Comparison of ENCODE assay signal across 16 cellular contexts in the genomic region with DNA sequence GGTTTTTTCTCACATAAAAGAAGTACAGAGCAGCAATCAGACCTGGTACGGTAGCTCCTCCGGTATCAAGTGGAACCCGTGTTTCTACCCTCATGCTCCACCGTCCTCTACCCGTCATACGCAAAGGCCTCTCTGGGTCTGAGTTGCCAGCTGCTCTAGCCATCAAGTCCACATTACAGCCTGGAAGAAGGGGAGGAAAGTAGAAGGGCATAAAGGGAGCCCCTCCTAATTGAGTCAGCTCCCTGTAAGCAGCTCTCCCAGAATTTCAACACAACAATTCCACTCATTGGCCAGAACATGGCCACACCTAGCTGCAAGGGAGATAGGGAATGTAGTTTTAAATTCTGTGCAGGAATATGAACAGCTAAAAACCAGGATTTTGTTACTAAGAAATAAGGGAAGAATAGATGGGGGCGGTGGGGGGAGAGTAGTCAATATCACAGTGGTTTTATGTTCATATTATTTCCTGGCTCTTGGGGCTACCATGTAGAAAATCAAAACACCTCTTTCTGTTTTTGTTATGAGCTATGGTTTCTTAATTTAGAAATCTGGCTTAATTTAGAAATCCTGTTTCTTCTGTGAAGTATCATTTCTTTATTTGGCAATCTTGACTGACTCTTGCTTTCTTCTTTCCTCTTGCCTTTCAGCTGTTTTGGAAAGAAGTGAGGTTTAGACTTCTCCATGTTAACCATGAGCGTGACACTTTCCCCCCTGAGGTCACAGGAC.
A peak's percentile ranks its signal among the peaks of the same experiment; 100 is the strongest.
DNase-seq lines count a peak whose midpoint lies in the region; ATAC-seq and TF ChIP-seq lines count a peak whose summit lies in the region.
"Had no signal": no experiment of that assay in that cellular context is flagged by ENCODE, and none has a peak within 500 bp of the region (broad histone marks: within the 10 kb centered on the region; RNA-seq: fewer than 3 reads in every experiment).

No MANE protein-coding gene starts in this region.

- no peaks in the 10 kb centered on the region for H3K27me3 ChIP-seq in osteoblast (ENCODE audit: insufficient read depth, low read length)
- H3K27me3 ChIP-seq: SJCRH30 had no signal

- no peak overlapping the region for H3K4me2 ChIP-seq in osteoblast (ENCODE audit: insufficient read depth, low read length)

- peak; percentile 56 for ATAC-seq in Right ventricle myocardium inferior
- no peak for ATAC-seq in GM19452 (IDR thresholded peaks at IDR 0.05; ENCODE audit: unreplicated experiment)
- no peak for ATAC-seq in HG03565 (IDR thresholded peaks at IDR 0.05; ENCODE audit: unreplicated experiment)
- ATAC-seq: activated CD4-positive, CD25-positive, alpha-beta regulatory T cell treated with anti-CD3 and anti-CD28 coated beads, Interleukin-2, amount 50 U/mL, for 24 hours; naive thymus-derived CD8-positive, alpha-beta T cell had no signal

- no peaks in the 10 kb centered on the region for H3K79me2 ChIP-seq in osteoblast (ENCODE audit: insufficient read depth, low read length)

- H4K20me1 ChIP-seq in osteoblast (ENCODE audit: insufficient read depth, low read length), result no peaks in the 10 kb centered on the region

- DNase-seq in Right ventricle myocardium inferior (ENCODE audit: missing footprints), result no peak
- DNase-seq in cardiac septum (ENCODE audit: low spot score), result no peak
- peak; percentile 6 for DNase-seq in fibroblast of villous mesenchyme (ENCODE audit: low read depth)
- DNase-seq in osteoblast (ENCODE audit: insufficient read length, low spot score, missing footprints), result no peak
- DNase-seq in NCI-H1417 (lab: John Stamatoyannopoulos, UW), result no peak
- DNase-seq in NCI-H2081 (lab: John Stamatoyannopoulos, UW), result no peak
- DNase-seq: activated gamma-delta T cell treated with Interleukin-2 at 50 U/mL for 16 hours; CD4-positive, alpha-beta memory T cell; naive thymus-derived CD8-positive, alpha-beta T cell; NCI-H1436; NCI-H2227 treated with DMSO at 0.1 percent for 48 hours; SJCRH30 had no signal

- TF ChIP-seq CTCF in fibroblast of villous mesenchyme (IDR thresholded peaks at IDR 0.05; ENCODE audit: insufficient read depth, low read depth, low read length) (no peak), osteoblast (IDR thresholded peaks at IDR 0.05; ENCODE audit: extremely low read depth, low read depth, low read length) (no peak)

- H3K36me3 ChIP-seq in osteoblast (ENCODE audit: insufficient read depth, low read length), result no peaks in the 10 kb centered on the region
- H3K36me3 ChIP-seq: SJCRH30 had no signal

- intact Hi-C loops in Right ventricle myocardium inferior (cut with DNase I), result no loop called here
- intact Hi-C loops in cardiac septum (cut with DNase I), result no loop called here

- no peaks in the 10 kb centered on the region for H3K9me3 ChIP-seq in osteoblast (ENCODE audit: low read depth, low read length)
- H3K9me3 ChIP-seq: SJCRH30 had no signal

- peaks cover 10% of the 10 kb centered on the region for H3K4me1 ChIP-seq in osteoblast (ENCODE audit: insufficient read depth, low read length)

- peak overlapping the region; percentile 39 for H2AFZ ChIP-seq in osteoblast (ENCODE audit: low read length)

- no peak overlapping the region for H3K4me3 ChIP-seq in fibroblast of villous mesenchyme (ENCODE audit: low read depth, low read length)
- peak overlapping the region; percentile 15 for H3K4me3 ChIP-seq in osteoblast (ENCODE audit: insufficient read depth, low read length)
- H3K4me3 ChIP-seq: SJCRH30 had no signal

- H3K27ac ChIP-seq in osteoblast (ENCODE audit: low read depth, low read length), result no peak overlapping the region
- H3K27ac ChIP-seq: 22Rv1, SJCRH30 had no signal
